Comparison of ENCODE assay signal across 23 cellular contexts in the genomic region with DNA sequence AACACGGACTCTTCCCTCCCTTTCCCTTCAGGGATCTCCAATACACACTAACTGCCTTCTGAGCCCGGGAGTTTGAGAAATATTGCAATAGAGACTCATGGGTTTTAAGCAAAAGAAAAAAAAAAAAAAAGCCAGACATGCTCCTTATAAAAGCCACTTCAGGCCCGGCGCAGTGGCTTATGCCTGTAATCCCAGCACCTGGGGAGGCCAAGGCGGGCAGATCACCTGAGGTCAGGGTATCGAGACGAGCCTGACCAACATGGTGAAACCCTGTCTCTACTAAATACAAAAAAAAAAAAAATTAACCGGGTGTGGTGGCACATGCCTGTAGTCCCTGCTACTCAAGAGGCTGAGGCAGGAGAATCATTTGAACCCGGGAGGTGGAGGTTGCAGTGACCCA. TPM values are rescaled to one million over a fixed set of nuclear protein-coding genes. Genes with fewer than 3 reads are reported as not detected.
A peak's percentile ranks its signal among the peaks of the same experiment; 100 is the strongest.
DNase-seq lines count a peak whose midpoint lies in the region; ATAC-seq and TF ChIP-seq lines count a peak whose summit lies in the region.
"Had no signal": no experiment of that assay in that cellular context is flagged by ENCODE, and none has a peak within 500 bp of the region (broad histone marks: within the 10 kb centered on the region; RNA-seq: fewer than 3 reads in every experiment).

No MANE protein-coding gene starts in this region.

- no peak for TF ChIP-seq CTCF in WTC11 (IDR thresholded peaks at IDR 0.05)
- no peak for TF ChIP-seq CTCF in neural crest cell (conservative IDR thresholded peaks at IDR 0.05)

- H3K27me3 Mint-ChIP-seq in activated naive CD8-positive, alpha-beta T cell treated with anti-CD3 and anti-CD28 coated beads, Interleukin-2, amount 10 ng/mL, durations not matched to agents 7 days and 5 days: no peaks in the 10 kb centered on the region
- H3K27me3 Mint-ChIP-seq in activated naive CD8-positive, alpha-beta T cell treated with anti-CD3 and anti-CD28 coated beads for 36 hours: no peaks in the 10 kb centered on the region
- H3K27me3 Mint-ChIP-seq in T-cell (no peaks in the 10 kb centered on the region), WTC11 (ENCODE audit: low read depth) (no peaks in the 10 kb centered on the region), neural crest cell (ENCODE audit: low read depth) (no peaks in the 10 kb centered on the region)
- no peaks in the 10 kb centered on the region for H3K27me3 Mint-ChIP-seq in activated T-helper 2 cell treated with anti-CD3 and anti-CD28 coated beads, Interferon-gamma antibody, Interleukin-2, Interleukin-4, amounts not matched to agents 10 μg/mL and 5 μg/mL and 100 μg/mL, durations not matched to agents 14 hours and 24 hours and 36 hours (ENCODE audit: low read depth)
- H3K27me3 Mint-ChIP-seq: CD4-positive, alpha-beta T cell had no signal

- ATAC-seq in activated naive CD8-positive, alpha-beta T cell treated with anti-CD3 and anti-CD28 coated beads, Interleukin-2, amount 10 ng/mL, durations not matched to agents 7 days and 5 days (ENCODE audit: low read depth): no peak
- ATAC-seq in T-cell (replicated peaks in 1 of 4): no peak
- ATAC-seq in WTC11: no peak
- no peak for ATAC-seq in HG03457 (IDR thresholded peaks at IDR 0.05; ENCODE audit: unreplicated experiment)
- ATAC-seq: A549 had no signal

- H3K4me3 Mint-ChIP-seq in activated naive CD8-positive, alpha-beta T cell treated with anti-CD3 and anti-CD28 coated beads, Interleukin-2, amount 10 ng/mL, durations not matched to agents 7 days and 5 days: no peak overlapping the region
- H3K4me3 Mint-ChIP-seq in activated naive CD8-positive, alpha-beta T cell treated with anti-CD3 and anti-CD28 coated beads for 36 hours: no peak overlapping the region
- peak overlapping the region in 2 of 3 donors; percentile 21 to 41 for H3K4me3 Mint-ChIP-seq in T-cell
- no peak overlapping the region for H3K4me3 Mint-ChIP-seq in WTC11
- peak overlapping the region; percentile 34 for H3K4me3 Mint-ChIP-seq in neural crest cell
- no peak overlapping the region for H3K4me3 Mint-ChIP-seq in activated T-helper 2 cell treated with anti-CD3 and anti-CD28 coated beads, Interferon-gamma antibody, Interleukin-2, Interleukin-4, amounts not matched to agents 10 μg/mL and 5 μg/mL and 100 μg/mL, durations not matched to agents 14 hours and 24 hours and 36 hours (ENCODE audit: low read depth)
- H3K4me3 Mint-ChIP-seq: CD14-positive monocyte, HFFc6 had no signal

- peaks cover 12% of the 10 kb centered on the region for H3K36me3 Mint-ChIP-seq in activated naive CD8-positive, alpha-beta T cell treated with anti-CD3 and anti-CD28 coated beads, Interleukin-2, amount 10 ng/mL, durations not matched to agents 7 days and 5 days
- peaks cover 10% of the 10 kb centered on the region for H3K36me3 Mint-ChIP-seq in activated naive CD8-positive, alpha-beta T cell treated with anti-CD3 and anti-CD28 coated beads for 36 hours
- H3K36me3 Mint-ChIP-seq in T-cell (peaks cover 15% of the 10 kb centered on the region), WTC11 (peaks cover 8% of the 10 kb centered on the region), neural crest cell (ENCODE audit: low read depth) (peaks cover 3% of the 10 kb centered on the region)
- peaks cover 17% of the 10 kb centered on the region for H3K36me3 Mint-ChIP-seq in activated T-helper 2 cell treated with anti-CD3 and anti-CD28 coated beads, Interferon-gamma antibody, Interleukin-2, Interleukin-4, amounts not matched to agents 10 μg/mL and 5 μg/mL and 100 μg/mL, durations not matched to agents 14 hours and 24 hours and 36 hours (ENCODE audit: low read depth)

- peak overlapping the region; percentile 16 for H3K27ac Mint-ChIP-seq in activated naive CD8-positive, alpha-beta T cell treated with anti-CD3 and anti-CD28 coated beads, Interleukin-2, amount 10 ng/mL, durations not matched to agents 7 days and 5 days
- H3K27ac Mint-ChIP-seq in activated naive CD8-positive, alpha-beta T cell treated with anti-CD3 and anti-CD28 coated beads for 36 hours: no peak overlapping the region
- H3K27ac Mint-ChIP-seq in T-cell (no peak overlapping the region), WTC11 (0 out of 2 replicates have a peak overlapping the region, but pooled peaks have one; percentile 57), neural crest cell (ENCODE audit: unreplicated experiment) (peak overlapping the region; percentile 67)
- no peak overlapping the region for H3K27ac Mint-ChIP-seq in activated T-helper 2 cell treated with anti-CD3 and anti-CD28 coated beads, Interferon-gamma antibody, Interleukin-2, Interleukin-4, amounts not matched to agents 10 μg/mL and 5 μg/mL and 100 μg/mL, durations not matched to agents 14 hours and 24 hours and 36 hours
- H3K27ac Mint-ChIP-seq: CD4-positive, alpha-beta T cell; HFFc6 had no signal

- no peak for DNase-seq in activated naive CD8-positive, alpha-beta T cell treated with anti-CD3 and anti-CD28 coated beads, Interleukin-2, amount 10 ng/mL, durations not matched to agents 7 days and 5 days
- DNase-seq in activated naive CD8-positive, alpha-beta T cell treated with anti-CD3 and anti-CD28 coated beads for 36 hours: no peak
- DNase-seq in T-cell (no peak), WTC11 (ENCODE audit: low spot score) (no peak), neural crest cell (ENCODE audit: low read depth, low spot score) (no peak)
- no peak for DNase-seq in activated T-helper 2 cell treated with anti-CD3 and anti-CD28 coated beads, Interferon-gamma antibody, Interleukin-2, Interleukin-4, amounts not matched to agents 10 μg/mL and 5 μg/mL and 100 μg/mL, durations not matched to agents 14 hours and 24 hours and 36 hours (ENCODE audit: low spot score)
- DNase-seq: 8988T; ACHN; AML-193; BE2C; Calu3; CD4-positive, alpha-beta T cell; COR-L47; DMS53; DMS79 treated with DMSO at 0.1 percent for 48 hours; GF-D8; GOT3; HFFc6 had no signal

- peaks cover 17% of the 10 kb centered on the region for H3K4me1 Mint-ChIP-seq in activated naive CD8-positive, alpha-beta T cell treated with anti-CD3 and anti-CD28 coated beads, Interleukin-2, amount 10 ng/mL, durations not matched to agents 7 days and 5 days
- peaks cover 23% of the 10 kb centered on the region for H3K4me1 Mint-ChIP-seq in activated naive CD8-positive, alpha-beta T cell treated with anti-CD3 and anti-CD28 coated beads for 36 hours
- H3K4me1 Mint-ChIP-seq in T-cell (peaks cover 29 to 31% (median 30%) of the 10 kb centered on the region in 3 donors), WTC11 (peaks cover 13% of the 10 kb centered on the region), neural crest cell (peaks cover 12% of the 10 kb centered on the region)
- peaks cover 22% of the 10 kb centered on the region for H3K4me1 Mint-ChIP-seq in activated T-helper 2 cell treated with anti-CD3 and anti-CD28 coated beads, Interferon-gamma antibody, Interleukin-2, Interleukin-4, amounts not matched to agents 10 μg/mL and 5 μg/mL and 100 μg/mL, durations not matched to agents 14 hours and 24 hours and 36 hours (ENCODE audit: low read depth)

- POLR2A ChIA-PET in activated naive CD8-positive, alpha-beta T cell treated with anti-CD3 and anti-CD28 coated beads, Interleukin-2, amount 10 ng/mL, durations not matched to agents 7 days and 5 days (lab: Charles Lee): no interaction called here
- POLR2A ChIA-PET in T-cell (lab: Charles Lee) (no interaction called here), WTC11 (lab: Charles Lee) (no interaction called here)

- H3K9me3 Mint-ChIP-seq in activated naive CD8-positive, alpha-beta T cell treated with anti-CD3 and anti-CD28 coated beads, Interleukin-2, amount 10 ng/mL, durations not matched to agents 7 days and 5 days: no peaks in the 10 kb centered on the region
- no peaks in the 10 kb centered on the region for H3K9me3 Mint-ChIP-seq in activated naive CD8-positive, alpha-beta T cell treated with anti-CD3 and anti-CD28 coated beads for 36 hours
- H3K9me3 Mint-ChIP-seq in T-cell (no peaks in the 10 kb centered on the region), WTC11 (no peaks in the 10 kb centered on the region), neural crest cell (no peaks in the 10 kb centered on the region)
- no peaks in the 10 kb centered on the region for H3K9me3 Mint-ChIP-seq in activated T-helper 2 cell treated with anti-CD3 and anti-CD28 coated beads, Interferon-gamma antibody, Interleukin-2, Interleukin-4, amounts not matched to agents 10 μg/mL and 5 μg/mL and 100 μg/mL, durations not matched to agents 14 hours and 24 hours and 36 hours
- H3K9me3 Mint-ChIP-seq: CD14-positive monocyte; CD4-positive, alpha-beta T cell; HFFc6 had no signal

- intact Hi-C loops in activated T-helper 2 cell treated with anti-CD3 and anti-CD28 coated beads, Interferon-gamma antibody, Interleukin-2, Interleukin-4, amounts not matched to agents 10 μg/mL and 5 μg/mL and 100 μg/mL, durations not matched to agents 14 hours and 24 hours and 36 hours (cut with micrococcal nuclease): loop anchor here (10.0 kb wide), 2 partner anchors 181 to 381 kb away; a partner anchor contains a TSS

- CTCF ChIA-PET in T-cell (lab: Charles Lee): no interaction called here
- CTCF ChIA-PET in WTC11 (lab: Charles Lee): interaction anchor here (0.5 to 1.8 kb wide), 2 partner anchors 9 to 131 kb away, joined by 3 to 9 read pairs; no protein-coding TSS in a partner anchor

RNA-seq across cellular contexts. Expression of a gene that starts 2.4 kb away (rescaled TPM):
- total RNA-seq in activated naive CD8-positive, alpha-beta T cell treated with anti-CD3 and anti-CD28 coated beads, Interleukin-2, amount 10 ng/mL, durations not matched to agents 7 days and 5 days: 10 to 100 TPM; 84.1 to 84.8 TPM
- total RNA-seq in activated naive CD8-positive, alpha-beta T cell treated with anti-CD3 and anti-CD28 coated beads for 36 hours: 10 to 100 TPM; 17.3 to 20.3 TPM
- 100 to 1,000 TPM in 3 of 5 donors, 10 to 100 TPM in 2; 51.2 to 128 (median 113) TPM for total RNA-seq in T-cell
- 36.0 to 40.0 TPM (median 37.1 TPM) in 3 replicates for total RNA-seq in WTC11 (2021)
- 47.8 and 48.5 TPM in 2 replicates for total RNA-seq in neural crest cell
- 36.6 and 36.7 TPM in 2 replicates for total RNA-seq in activated T-helper 2 cell treated with anti-CD3 and anti-CD28 coated beads, Interferon-gamma antibody, Interleukin-2, Interleukin-4, amounts not matched to agents 10 μg/mL and 5 μg/mL and 100 μg/mL, durations not matched to agents 14 hours and 24 hours and 36 hours

RNA-seq across cellular contexts. Expression of a gene that starts 2.6 kb away (rescaled TPM):
- total RNA-seq in activated naive CD8-positive, alpha-beta T cell treated with anti-CD3 and anti-CD28 coated beads, Interleukin-2, amount 10 ng/mL, durations not matched to agents 7 days and 5 days: 10 to 100 TPM; 24.4 to 27.4 TPM
- total RNA-seq in activated naive CD8-positive, alpha-beta T cell treated with anti-CD3 and anti-CD28 coated beads for 36 hours: 10 to 100 TPM; 18.4 to 21.5 TPM
- total RNA-seq in T-cell (10 to 100 TPM; 22.0 to 32.2 (median 29.2) TPM), WTC11 (2021) (20.4 to 24.0 TPM (median 22.5 TPM) in 3 replicates), neural crest cell (33.3 and 35.6 TPM in 2 replicates)
- total RNA-seq in activated T-helper 2 cell treated with anti-CD3 and anti-CD28 coated beads, Interferon-gamma antibody, Interleukin-2, Interleukin-4, amounts not matched to agents 10 μg/mL and 5 μg/mL and 100 μg/mL, durations not matched to agents 14 hours and 24 hours and 36 hours: 29.1 and 30.5 TPM in 2 replicates

RNA-seq across cellular contexts. Expression of a gene that starts 34.8 kb away (rescaled TPM):
- total RNA-seq in activated naive CD8-positive, alpha-beta T cell treated with anti-CD3 and anti-CD28 coated beads, Interleukin-2, amount 10 ng/mL, durations not matched to agents 7 days and 5 days: 100 to 1,000 TPM; 301 to 323 TPM
- 100 to 1,000 TPM; 156 to 163 TPM for total RNA-seq in activated naive CD8-positive, alpha-beta T cell treated with anti-CD3 and anti-CD28 coated beads for 36 hours
- total RNA-seq in T-cell (100 to 1,000 TPM; 148 to 274 (median 262) TPM), WTC11 (2021) (61.5 to 71.7 TPM (median 65.5 TPM) in 3 replicates), neural crest cell (111 and 115 TPM in 2 replicates)
- total RNA-seq in activated T-helper 2 cell treated with anti-CD3 and anti-CD28 coated beads, Interferon-gamma antibody, Interleukin-2, Interleukin-4, amounts not matched to agents 10 μg/mL and 5 μg/mL and 100 μg/mL, durations not matched to agents 14 hours and 24 hours and 36 hours: 252 and 265 TPM in 2 replicates

RNA-seq across cellular contexts. Expression of a gene that starts 42.8 kb away (rescaled TPM):
- total RNA-seq in activated naive CD8-positive, alpha-beta T cell treated with anti-CD3 and anti-CD28 coated beads, Interleukin-2, amount 10 ng/mL, durations not matched to agents 7 days and 5 days: 100 to 1,000 TPM; 106 to 121 TPM
- 10 to 100 TPM; 49.9 to 51.3 TPM for total RNA-seq in activated naive CD8-positive, alpha-beta T cell treated with anti-CD3 and anti-CD28 coated beads for 36 hours
- 100 to 1,000 TPM in 3 of 5 donors, 10 to 100 TPM in 2; 85.7 to 113 (median 101) TPM for total RNA-seq in T-cell
- total RNA-seq in WTC11 (2021): 96.7 to 125 TPM (median 117 TPM) in 3 replicates
- 73.3 and 84.2 TPM in 2 replicates for total RNA-seq in neural crest cell
- total RNA-seq in activated T-helper 2 cell treated with anti-CD3 and anti-CD28 coated beads, Interferon-gamma antibody, Interleukin-2, Interleukin-4, amounts not matched to agents 10 μg/mL and 5 μg/mL and 100 μg/mL, durations not matched to agents 14 hours and 24 hours and 36 hours: 114 and 123 TPM in 2 replicates

RNA-seq across cellular contexts. Expression of a gene that starts 44.2 kb away (rescaled TPM):
- not detected for total RNA-seq in activated naive CD8-positive, alpha-beta T cell treated with anti-CD3 and anti-CD28 coated beads, Interleukin-2, amount 10 ng/mL, durations not matched to agents 7 days and 5 days
- total RNA-seq in activated naive CD8-positive, alpha-beta T cell treated with anti-CD3 and anti-CD28 coated beads for 36 hours: not detected
- not detected for total RNA-seq in T-cell
- total RNA-seq in WTC11 (2021): 0.46 to 0.76 TPM (median 0.53 TPM) in 3 replicates
- not detected in 2 replicates for total RNA-seq in neural crest cell
- 0.18 TPM in 1 of 2 replicates, not detected in the other for total RNA-seq in activated T-helper 2 cell treated with anti-CD3 and anti-CD28 coated beads, Interferon-gamma antibody, Interleukin-2, Interleukin-4, amounts not matched to agents 10 μg/mL and 5 μg/mL and 100 μg/mL, durations not matched to agents 14 hours and 24 hours and 36 hours
- total RNA-seq: Calu3; CD4-positive, alpha-beta T cell; Daoy; G401; HFFc6 had no signal

Comparison
In these comparisons a context has a peak if more than half of its experiments do, and no peak if none do; other contexts are left out.
1. H3K27ac Mint-ChIP-seq: peak in activated naive CD8-positive, alpha-beta T cell treated with anti-CD3 and anti-CD28 coated beads, Interleukin-2, amount 10 ng/mL, durations not matched to agents 7 days and 5 days (single experiment), WTC11 (single experiment) and neural crest cell (single experiment); none in activated naive CD8-positive, alpha-beta T cell treated with anti-CD3 and anti-CD28 coated beads for 36 hours (single experiment), T-cell (0 of 2) and activated T-helper 2 cell treated with anti-CD3 and anti-CD28 coated beads, Interferon-gamma antibody, Interleukin-2, Interleukin-4, amounts not matched to agents 10 μg/mL and 5 μg/mL and 100 μg/mL, durations not matched to agents 14 hours and 24 hours and 36 hours (single experiment).
2. H3K4me3 Mint-ChIP-seq: peak in T-cell (2 of 3) and neural crest cell (single experiment); none in activated naive CD8-positive, alpha-beta T cell treated with anti-CD3 and anti-CD28 coated beads, Interleukin-2, amount 10 ng/mL, durations not matched to agents 7 days and 5 days (single experiment), activated naive CD8-positive, alpha-beta T cell treated with anti-CD3 and anti-CD28 coated beads for 36 hours (single experiment), WTC11 (single experiment) and activated T-helper 2 cell treated with anti-CD3 and anti-CD28 coated beads, Interferon-gamma antibody, Interleukin-2, Interleukin-4, amounts not matched to agents 10 μg/mL and 5 μg/mL and 100 μg/mL, durations not matched to agents 14 hours and 24 hours and 36 hours (single experiment).